ENCODE assay signal across 17 cellular contexts in the genomic region with DNA sequence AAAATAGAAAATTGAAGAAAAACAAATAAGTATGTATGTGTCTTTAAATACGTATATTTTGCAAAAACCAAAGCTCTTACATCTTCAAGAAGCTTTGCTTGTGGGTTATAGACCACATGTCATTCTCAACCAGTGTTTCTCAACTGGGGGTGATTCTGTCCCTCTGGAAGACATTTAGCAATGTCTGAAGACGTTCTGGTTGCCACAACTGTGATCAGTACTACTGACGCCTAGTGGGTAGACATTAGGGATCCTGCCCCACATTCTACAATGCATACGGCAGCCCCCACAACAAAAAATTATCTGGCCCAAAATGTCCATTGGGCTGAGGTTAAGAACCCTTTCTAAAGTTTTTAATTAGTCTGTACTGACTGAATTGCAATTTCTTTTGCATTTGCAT. TPM values are rescaled to one million over a fixed set of nuclear protein-coding genes. Genes with fewer than 3 reads are reported as not detected.
A peak's percentile ranks its signal among the peaks of the same experiment; 100 is the strongest.
DNase-seq lines count a peak whose midpoint lies in the region; ATAC-seq, FAIRE-seq and TF ChIP-seq lines count a peak whose summit lies in the region.
"Had no signal": no experiment of that assay in that cellular context is flagged by ENCODE, and none has a peak within 500 bp of the region (broad histone marks: within the 10 kb centered on the region; RNA-seq: fewer than 3 reads in every experiment).

No MANE protein-coding gene starts in this region.

- intact Hi-C loops in kidney (cut with DNase I): no loop called here

- peak overlapping the region; percentile 89 for H3K27ac Mint-ChIP-seq in activated naive CD4-positive, alpha-beta T cell treated with anti-CD3 and anti-CD28 coated beads, Interleukin-2, amount 10 ng/mL, durations not matched to agents 7 days and 5 days
- H3K27ac Mint-ChIP-seq in central memory CD8-positive, alpha-beta T cell (ENCODE audit: low read depth): peak overlapping the region; percentile 98
- H3K27ac Mint-ChIP-seq: memory B cell, WTC11 had no signal

- peak overlapping the region; percentile 60 for H3K27ac ChIP-seq in thymus (ENCODE audit: low read depth)
- H3K27ac ChIP-seq in kidney (ENCODE audit: low read depth in 2 of 2, low read length in 2 of 2): no peak overlapping the region
- H3K27ac ChIP-seq: gastrocnemius medialis, stomach had no signal

- no peaks in the 10 kb centered on the region for H3K36me3 ChIP-seq in thymus (ENCODE audit: control insufficient read depth, insufficient read depth)
- peaks cover 0 to under 1% of the 10 kb centered on the region in 2 donors for H3K36me3 ChIP-seq in kidney (ENCODE audit: control insufficient read depth in 1 of 2, insufficient read depth in 2 of 2, low read length in 2 of 2)

- peaks cover 9% of the 10 kb centered on the region for H3K9me3 Mint-ChIP-seq in activated naive CD4-positive, alpha-beta T cell treated with anti-CD3 and anti-CD28 coated beads, Interleukin-2, amount 10 ng/mL, durations not matched to agents 7 days and 5 days
- no peaks in the 10 kb centered on the region for H3K9me3 Mint-ChIP-seq in central memory CD8-positive, alpha-beta T cell
- H3K9me3 Mint-ChIP-seq: WTC11 had no signal

- H3K4me1 Mint-ChIP-seq in activated naive CD4-positive, alpha-beta T cell treated with anti-CD3 and anti-CD28 coated beads, Interleukin-2, amount 10 ng/mL, durations not matched to agents 7 days and 5 days: peaks cover 89% of the 10 kb centered on the region
- peaks cover 76% of the 10 kb centered on the region for H3K4me1 Mint-ChIP-seq in central memory CD8-positive, alpha-beta T cell
- H3K4me1 Mint-ChIP-seq: WTC11 had no signal

- no peak overlapping the region for H3K9ac ChIP-seq in kidney (ENCODE audit: low read length in 2 of 2)

- H3K4me1 ChIP-seq in thymus (ENCODE audit: control insufficient read depth, insufficient read depth, low read length) (peaks cover 13% of the 10 kb centered on the region), kidney (ENCODE audit: control insufficient read depth in 1 of 2, insufficient read depth in 1 of 2, low read depth in 1 of 2, low read length in 2 of 2) (no peaks in the 10 kb centered on the region)
- H3K4me1 ChIP-seq: gastrocnemius medialis, stomach had no signal

- H3K27me3 ChIP-seq in thymus (ENCODE audit: control insufficient read depth, insufficient read depth): no peaks in the 10 kb centered on the region
- H3K27me3 ChIP-seq: gastrocnemius medialis, stomach had no signal

- H3K9me3 ChIP-seq in thymus (ENCODE audit: control insufficient read depth) (no peaks in the 10 kb centered on the region), kidney (ENCODE audit: control insufficient read depth in 1 of 2, low read length in 2 of 2) (no peaks in the 10 kb centered on the region)
- H3K9me3 ChIP-seq: stomach had no signal

- CTCF ChIA-PET in activated naive CD4-positive, alpha-beta T cell treated with anti-CD3 and anti-CD28 coated beads, Interleukin-2, amount 10 ng/mL, durations not matched to agents 7 days and 5 days (lab: Charles Lee): interaction anchor here (0.6 to 2.3 kb wide), 8 partner anchors 11 to 180 kb away, joined by 3 to 7 read pairs (median 4); a partner anchor contains a TSS

- peaks cover 73% of the 10 kb centered on the region for H3K36me3 Mint-ChIP-seq in activated naive CD4-positive, alpha-beta T cell treated with anti-CD3 and anti-CD28 coated beads, Interleukin-2, amount 10 ng/mL, durations not matched to agents 7 days and 5 days
- peaks cover 54% of the 10 kb centered on the region for H3K36me3 Mint-ChIP-seq in central memory CD8-positive, alpha-beta T cell (ENCODE audit: insufficient read depth)
- H3K36me3 Mint-ChIP-seq: WTC11 had no signal

- no peak for FAIRE-seq in kidney (lab: Jason Lieb, UNC)

- DNase-seq in activated naive CD4-positive, alpha-beta T cell treated with anti-CD3 and anti-CD28 coated beads, Interleukin-2, amount 10 ng/mL, durations not matched to agents 7 days and 5 days: peak; percentile 33
- DNase-seq in activated naive CD4-positive, alpha-beta T cell treated with anti-CD3 and anti-CD28 coated beads, Interleukin-2, amount 50 U/mL, for 16 hours: no peak
- DNase-seq in SKM-1 (lab: John Stamatoyannopoulos, UW; ENCODE audit: unreplicated experiment): peak; percentile 76
- DNase-seq in central memory CD8-positive, alpha-beta T cell (ENCODE audit: low spot score in 2 of 2): peak in 1 of 2 donors; percentile 59
- DNase-seq in NCI-H510A treated with DMSO at 0.1 percent for 48 hours (lab: John Stamatoyannopoulos, UW): no peak
- no peak for DNase-seq in kidney
- DNase-seq in HT-29 (ENCODE audit: low spot score): no peak
- DNase-seq: caudate nucleus, DMS153, gastrocnemius medialis, NCI-H2227 treated with DMSO at 0.1 percent for 48 hours, nucleus accumbens, stomach had no signal

- ATAC-seq in central memory CD8-positive, alpha-beta T cell (replicated peaks; ENCODE audit: extremely low read depth, poor library complexity, severe bottlenecking): peak; percentile 90
- ATAC-seq: gastrocnemius medialis, SK-N-SH treated with all-trans-retinoic acid at 6 μM for 48 hours, WTC11 had no signal

- H3K27me3 Mint-ChIP-seq in activated naive CD4-positive, alpha-beta T cell treated with anti-CD3 and anti-CD28 coated beads, Interleukin-2, amount 10 ng/mL, durations not matched to agents 7 days and 5 days: no peaks in the 10 kb centered on the region
- no peaks in the 10 kb centered on the region for H3K27me3 Mint-ChIP-seq in central memory CD8-positive, alpha-beta T cell
- H3K27me3 Mint-ChIP-seq: memory B cell had no signal

- H3K4me3 ChIP-seq in thymus (ENCODE audit: low read length) (no peak overlapping the region), kidney (ENCODE audit: low read length in 2 of 2) (no peak overlapping the region)
- H3K4me3 ChIP-seq: gastrocnemius medialis, stomach had no signal

- peak overlapping the region; percentile 49 for H3K4me3 Mint-ChIP-seq in activated naive CD4-positive, alpha-beta T cell treated with anti-CD3 and anti-CD28 coated beads, Interleukin-2, amount 10 ng/mL, durations not matched to agents 7 days and 5 days
- H3K4me3 Mint-ChIP-seq in central memory CD8-positive, alpha-beta T cell: peak overlapping the region; percentile 48
- H3K4me3 Mint-ChIP-seq: memory B cell, WTC11 had no signal

- TF ChIP-seq CTCF in kidney (IDR thresholded peaks at IDR 0.05; ENCODE audit: borderline replicate concordance, extremely low read depth, insufficient read depth): no peak

- 58% methylated on average over 4 of the region's 4 CpGs for WGBS in thymus

RNA-seq across cellular contexts. Expression of a gene that starts 48.4 kb away (rescaled TPM):
- polyA plus RNA-seq in thymus (68.5 TPM), kidney (ENCODE audit: insufficient read depth, low read depth, low replicate concordance) (58.0 TPM)
- total RNA-seq in kidney: 53.2 TPM
- total RNA-seq in HT-29 (2014; rRNA removed; shearing (Covaris generic)): 18.4 and 20.7 TPM in 2 replicates

RNA-seq across cellular contexts. Expression of a gene that starts 48.5 kb away (rescaled TPM):
- polyA plus RNA-seq in thymus (114 TPM), kidney (ENCODE audit: insufficient read depth, low read depth, low replicate concordance) (85.8 TPM)
- 38.0 TPM for total RNA-seq in kidney
- 23.8 and 30.0 TPM in 2 replicates for total RNA-seq in HT-29 (2014; rRNA removed; shearing (Covaris generic))

Comparison
In these comparisons a context has a peak if more than half of its experiments do, and no peak if none do; other contexts are left out.
1. DNase-seq: peak in activated naive CD4-positive, alpha-beta T cell treated with anti-CD3 and anti-CD28 coated beads, Interleukin-2, amount 10 ng/mL, durations not matched to agents 7 days and 5 days (single experiment) and SKM-1 (single experiment); none in activated naive CD4-positive, alpha-beta T cell treated with anti-CD3 and anti-CD28 coated beads, Interleukin-2, amount 50 U/mL, for 16 hours (single experiment), NCI-H510A treated with DMSO at 0.1 percent for 48 hours (single experiment), kidney (single experiment) and HT-29 (single experiment).